ENCODE assay signal across 16 cellular contexts in genomic region chr12:40032433-40033259, GRCh38.
A peak's percentile ranks its signal among the peaks of the same experiment; 100 is the strongest.
DNase-seq lines count a peak whose midpoint lies in the region; ATAC-seq and TF ChIP-seq lines count a peak whose summit lies in the region.
"Had no signal": no experiment of that assay in that cellular context is flagged by ENCODE, and none has a peak within 500 bp of the region (broad histone marks: within the 10 kb centered on the region; RNA-seq: fewer than 3 reads in every experiment).

No MANE protein-coding gene starts in this region.

- POLR2A ChIA-PET in MCF 10A (lab: Yijun Ruan, JAX), result interaction anchor here (0.8 kb wide), 1 partner anchor 12 kb away, joined by 3 read pairs; no protein-coding TSS in a partner anchor

- H3K9me3 ChIP-seq in transverse colon, result no peaks in the 10 kb centered on the region
- H3K9me3 ChIP-seq: vagina had no signal

- no peaks in the 10 kb centered on the region for H3K36me3 ChIP-seq in transverse colon
- H3K36me3 ChIP-seq: vagina had no signal

- H3K27ac Mint-ChIP-seq in MCF 10A (ENCODE audit: low read depth, unreplicated experiment), result no peak overlapping the region
- H3K27ac Mint-ChIP-seq: CD8-positive, alpha-beta T cell; stimulated activated effector memory CD8-positive, alpha-beta T cell treated with anti-CD3 and anti-CD28 coated beads, Interleukin-12 subunit alpha, Interleukin-12 subunit beta, amount 100 ng/mL, for 72 hours had no signal

- CTCF ChIA-PET in MCF 10A (lab: Yijun Ruan, JAX), result interaction anchor here (0.6 to 4.3 kb wide), 7 partner anchors 12 to 855 kb away, joined by 3 to 21 read pairs (median 4); no protein-coding TSS in a partner anchor

- H3K4me1 Mint-ChIP-seq in MCF 10A (ENCODE audit: insufficient read depth, unreplicated experiment), result peaks cover 6% of the 10 kb centered on the region
- H3K4me1 Mint-ChIP-seq: neural crest cell; stimulated activated effector memory CD8-positive, alpha-beta T cell treated with anti-CD3 and anti-CD28 coated beads, Interleukin-12 subunit alpha, Interleukin-12 subunit beta, amount 100 ng/mL, for 72 hours had no signal

- no peak for TF ChIP-seq POLR2A in transverse colon (IDR thresholded peaks at IDR 0.05)

- in situ Hi-C loops in T47D (cut with HindIII; ENCODE audit: low pct_unique_long_range_greater_than_20kb, low sequenced_read_pairs) (no loop called here), transverse colon (cut with MboI; ENCODE audit: low pct_ligation_motif_present in 1 of 4, low pct_unique_long_range_greater_than_20kb in 1 of 4, low sequenced_read_pairs in 3 of 4) (no loop called here)

- H3K27me3 ChIP-seq in transverse colon, result no peaks in the 10 kb centered on the region
- H3K27me3 ChIP-seq: vagina had no signal

- TF ChIP-seq CTCF in MCF 10A (IDR thresholded peaks at IDR 0.05; ENCODE audit: unreplicated experiment) (no peak), transverse colon (IDR thresholded peaks at IDR 0.05) (no peak)

- no peaks in the 10 kb centered on the region for H3K36me3 Mint-ChIP-seq in MCF 10A (ENCODE audit: insufficient read depth, unreplicated experiment)
- H3K36me3 Mint-ChIP-seq: stimulated activated effector memory CD8-positive, alpha-beta T cell treated with anti-CD3 and anti-CD28 coated beads, Interleukin-12 subunit alpha, Interleukin-12 subunit beta, amount 100 ng/mL, for 72 hours had no signal

- TF ChIP-seq EP300 in transverse colon (IDR thresholded peaks at IDR 0.05; ENCODE audit: low read depth), result no peak

- peak overlapping the region in 1 of 4 donors; percentile 24 for H3K4me3 ChIP-seq in transverse colon
- H3K4me3 ChIP-seq: lung, vagina had no signal

- DNase-seq in T47D (ENCODE audit: low read depth in 1 of 2, low spot score in 1 of 2) (peak; percentile 26 to 89), MCF 10A (ENCODE audit: unreplicated experiment) (no peak), amniotic epithelial cell (ENCODE audit: low read depth) (peak; percentile 5), iPS-NIHi7 (ENCODE audit: extremely low spot score) (peak; percentile 71), transverse colon (no peak)
- DNase-seq: CD8-positive, alpha-beta T cell; head of caudate nucleus had no signal

- peaks cover 0 to 29% (median 16%) of the 10 kb centered on the region in 4 donors for H3K4me1 ChIP-seq in transverse colon
- H3K4me1 ChIP-seq: vagina had no signal

- BruUV-seq in MCF 10A (replicated peaks; lab: Mats Ljungman, UMichigan), result no TSS peak

- H3K4me3 Mint-ChIP-seq in MCF 10A (ENCODE audit: unreplicated experiment), result no peak overlapping the region
- H3K4me3 Mint-ChIP-seq: CD8-positive, alpha-beta T cell; neural crest cell; stimulated activated effector memory CD8-positive, alpha-beta T cell treated with anti-CD3 and anti-CD28 coated beads, Interleukin-12 subunit alpha, Interleukin-12 subunit beta, amount 100 ng/mL, for 72 hours had no signal

- H3K9me3 Mint-ChIP-seq in MCF 10A (ENCODE audit: unreplicated experiment), result no peaks in the 10 kb centered on the region
- H3K9me3 Mint-ChIP-seq: CD8-positive, alpha-beta T cell; neural crest cell; stimulated activated effector memory CD8-positive, alpha-beta T cell treated with anti-CD3 and anti-CD28 coated beads, Interleukin-12 subunit alpha, Interleukin-12 subunit beta, amount 100 ng/mL, for 72 hours had no signal

- H3K27ac ChIP-seq in transverse colon, result peak overlapping the region; percentile 55 to 68 (median 62)
- H3K27ac ChIP-seq: KMS-11, vagina had no signal

- H3K27me3 Mint-ChIP-seq in MCF 10A (ENCODE audit: insufficient read depth, unreplicated experiment), result no peaks in the 10 kb centered on the region

- 55 to 59% methylated on average over 3 to 5 of the region's 5 CpGs for WGBS in transverse colon (ENCODE audit: low coverage in 1 of 2), 2 donors

- ATAC-seq in GM18502 (IDR thresholded peaks at IDR 0.05; ENCODE audit: poor library complexity, unreplicated experiment), result no peak
- ATAC-seq in HG02973 (IDR thresholded peaks at IDR 0.05; ENCODE audit: unreplicated experiment), result no peak
- ATAC-seq in GM18873 (IDR thresholded peaks at IDR 0.05; ENCODE audit: low FRiP score, unreplicated experiment), result no peak
- ATAC-seq: CD8-positive, alpha-beta T cell; esophagus mucosa; stimulated activated effector memory CD8-positive, alpha-beta T cell treated with anti-CD3 and anti-CD28 coated beads, Interleukin-12 subunit alpha, Interleukin-12 subunit beta, amount 100 ng/mL, for 72 hours had no signal

- intact Hi-C loops in MCF 10A (cut with micrococcal nuclease), result loop anchor here (5.0 kb wide), 1 partner anchor 75 kb away; the partner anchor contains the start of gene SLC2A13
- intact Hi-C loops in transverse colon (cut with DNase I; ENCODE audit: low total_unique reads), result no loop called here

Comparison
In these comparisons a context has a peak if more than half of its experiments do, and no peak if none do; other contexts are left out.
1. DNase-seq: peak in T47D (2 of 2), amniotic epithelial cell (single experiment) and iPS-NIHi7 (single experiment); none in MCF 10A (single experiment) and transverse colon (single experiment).